ENCODE assay signal across 17 cellular contexts in the genomic region with DNA sequence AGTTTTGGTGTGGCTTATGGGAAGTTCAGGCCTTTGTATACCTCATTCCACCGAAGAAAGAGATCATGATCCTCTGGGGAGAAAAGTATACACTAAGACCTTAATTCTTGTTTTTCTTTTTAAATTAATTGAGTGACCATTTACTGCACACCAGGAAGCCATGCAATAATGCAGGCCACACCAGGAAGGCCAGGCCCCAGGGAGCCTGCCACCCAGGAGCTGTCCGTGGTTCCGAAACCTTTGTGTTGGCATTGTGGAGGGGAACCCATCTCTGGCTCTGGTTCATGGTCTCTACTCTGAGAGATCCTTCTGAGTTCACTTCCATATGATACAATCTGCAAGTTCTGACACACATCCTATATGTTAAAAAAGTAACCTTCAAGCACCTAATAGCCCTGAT.
DNase-seq lines count a peak whose midpoint lies in the region; ATAC-seq, FAIRE-seq and TF ChIP-seq lines count a peak whose summit lies in the region.
"Had no signal": no experiment of that assay in that cellular context is flagged by ENCODE, and none has a peak within 500 bp of the region (broad histone marks: within the 10 kb centered on the region; RNA-seq: fewer than 3 reads in every experiment).

No MANE protein-coding gene starts in this region.

- no peaks in the 10 kb centered on the region for H3K4me1 ChIP-seq in A549
- H3K4me1 ChIP-seq in SJSA1 (replicated peaks): no peaks in the 10 kb centered on the region
- H3K4me1 ChIP-seq: BLaER1 treated with 17β-estradiol and CSF1 and Interleukin-3, amounts not matched to agents 10 nM and 100 nM; foreskin keratinocyte had no signal

- no peaks in the 10 kb centered on the region for H3K36me3 ChIP-seq in SJSA1
- H3K36me3 ChIP-seq: BLaER1 treated with 17β-estradiol and CSF1 and Interleukin-3, amounts not matched to agents 10 nM and 100 nM; tibial nerve had no signal

- no peak overlapping the region for H3K4me3 Mint-ChIP-seq in type B pancreatic cell
- H3K4me3 Mint-ChIP-seq: activated CD8-positive, alpha-beta memory T cell treated with anti-CD3 and anti-CD28 coated beads, Interleukin-2, amount 10 ng/mL, durations not matched to agents 7 days and 5 days; IgD-negative memory B cell had no signal

- CTCF ChIA-PET in A549 (lab: Yijun Ruan, JAX): no interaction called here

- no peak overlapping the region for H3K27ac Mint-ChIP-seq in type B pancreatic cell
- H3K27ac Mint-ChIP-seq: activated CD8-positive, alpha-beta memory T cell treated with anti-CD3 and anti-CD28 coated beads, Interleukin-2, amount 10 ng/mL, durations not matched to agents 7 days and 5 days; IgD-negative memory B cell had no signal

- no peak for TF ChIP-seq POLR2A in A549 (IDR thresholded peaks at IDR 0.05; ENCODE audit: low read length)

- no peak for TF ChIP-seq RAD21 in A549 (conservative IDR thresholded peaks at IDR 0.05 in 1 of 2, IDR thresholded peaks at IDR 0.05 in 1 of 2)

- peaks cover 9% of the 10 kb centered on the region; the same call in 1 of the 2 replicates for H3K27me3 ChIP-seq in SJSA1 (replicated peaks)
- H3K27me3 ChIP-seq: BLaER1 treated with 17β-estradiol and CSF1 and Interleukin-3, amounts not matched to agents 10 nM and 100 nM; tibial nerve had no signal

- no peaks in the 10 kb centered on the region for H3K9me3 Mint-ChIP-seq in type B pancreatic cell

- no peak for DNase-seq in A549 (ENCODE audit: low read depth in 1 of 2, low spot score in 1 of 2)
- DNase-seq in H4 (ENCODE audit: low spot score): peak; percentile 13
- DNase-seq in SJSA1 (ENCODE audit: low read depth in 1 of 2, low spot score in 2 of 2): peak; percentile 11 to 51
- DNase-seq in fibroblast of the aortic adventitia (ENCODE audit: low read depth): peak; percentile 32
- DNase-seq in mesenteric fat pad (ENCODE audit: low spot score): no peak
- DNase-seq in type B pancreatic cell (ENCODE audit: extremely low spot score, unreplicated experiment): no peak
- DNase-seq in dedifferentiated amniotic fluid mesenchymal stem cell (ENCODE audit: extremely low spot score): no peak
- DNase-seq in middle frontal gyrus (ENCODE audit: extremely low spot score, low spot score): no peak
- DNase-seq: activated CD8-positive, alpha-beta memory T cell treated with anti-CD3 and anti-CD28 coated beads, Interleukin-2, amount 10 ng/mL, durations not matched to agents 7 days and 5 days; foreskin keratinocyte; NCI-H524; T-helper 1 cell had no signal

- no peak overlapping the region for H3K4me2 ChIP-seq in A549
- H3K4me2 ChIP-seq: BLaER1 treated with 17β-estradiol and CSF1 and Interleukin-3, amounts not matched to agents 10 nM and 100 nM had no signal

- H3K4me3 ChIP-seq in A549: no peak overlapping the region
- no peak overlapping the region for H3K4me3 ChIP-seq in SJSA1
- no peak overlapping the region for H3K4me3 ChIP-seq in fibroblast of the aortic adventitia (ENCODE audit: low read depth, low read length)
- H3K4me3 ChIP-seq: BLaER1 treated with 17β-estradiol and CSF1 and Interleukin-3, amounts not matched to agents 10 nM and 100 nM; lung; tibial nerve had no signal

- no peak for TF ChIP-seq EP300 in A549 (IDR thresholded peaks at IDR 0.05)

- TF ChIP-seq CTCF in A549 (IDR thresholded peaks at IDR 0.05) (no peak), fibroblast of the aortic adventitia (IDR thresholded peaks at IDR 0.05; ENCODE audit: insufficient read depth, low read length) (no peak), type B pancreatic cell (conservative IDR thresholded peaks at IDR 0.05) (no peak)

- no peaks in the 10 kb centered on the region for H3K9me3 ChIP-seq in A549
- H3K9me3 ChIP-seq in SJSA1 (replicated peaks): no peaks in the 10 kb centered on the region
- H3K9me3 ChIP-seq: BLaER1 treated with 17β-estradiol and CSF1 and Interleukin-3, amounts not matched to agents 10 nM and 100 nM; tibial nerve had no signal

- H3K27ac ChIP-seq in A549: no peak overlapping the region
- H3K27ac ChIP-seq in SJSA1: no peak overlapping the region
- H3K27ac ChIP-seq: BLaER1 treated with 17β-estradiol and CSF1 and Interleukin-3, amounts not matched to agents 10 nM and 100 nM; foreskin keratinocyte; tibial nerve had no signal

- ATAC-seq in A549: no peak
- ATAC-seq: activated CD8-positive, alpha-beta memory T cell treated with anti-CD3 and anti-CD28 coated beads, Interleukin-2, amount 10 ng/mL, durations not matched to agents 7 days and 5 days; foreskin keratinocyte; right cardiac atrium had no signal

- H3K36me3 Mint-ChIP-seq in type B pancreatic cell: no peaks in the 10 kb centered on the region
- H3K36me3 Mint-ChIP-seq: activated CD8-positive, alpha-beta memory T cell treated with anti-CD3 and anti-CD28 coated beads, Interleukin-2, amount 10 ng/mL, durations not matched to agents 7 days and 5 days had no signal

- FAIRE-seq in A549 (lab: Jason Lieb, UNC): no peak

- 91% methylated on average over 2 of the region's 3 CpGs for WGBS in A549 (ENCODE audit: missing lambda C conversion rate)

- peaks cover 52% of the 10 kb centered on the region for H3K27me3 Mint-ChIP-seq in type B pancreatic cell

- POLR2A ChIA-PET in A549 (lab: Yijun Ruan, JAX): no interaction called here

- H3K4me1 Mint-ChIP-seq in type B pancreatic cell (ENCODE audit: unreplicated experiment): peaks cover 15% of the 10 kb centered on the region
- H3K4me1 Mint-ChIP-seq: activated CD8-positive, alpha-beta memory T cell treated with anti-CD3 and anti-CD28 coated beads, Interleukin-2, amount 10 ng/mL, durations not matched to agents 7 days and 5 days had no signal

TF ChIP-seq in A549, 52 proteins besides CTCF, POLR2A, EP300 and RAD21:
- TF ChIP-seq CEBPB (IDR thresholded peaks at IDR 0.05) (no peak), HEYL (CRISPR knock-in tag; IDR thresholded peaks at IDR 0.05) (no peak), EHMT2 (IDR thresholded peaks at IDR 0.05; ENCODE audit: low read depth) (0 out of 2 replicates have a peak, but pooled peaks have one; percentile 28), POLR2AphosphoS2 (conservative IDR thresholded peaks at IDR 0.05; ENCODE audit: low read length) (no peak), HOXA7 (CRISPR knock-in tag; IDR thresholded peaks at IDR 0.05) (no peak), GATA3 (IDR thresholded peaks at IDR 0.05; ENCODE audit: borderline replicate concordance) (no peak), FOXS1 (CRISPR knock-in tag; IDR thresholded peaks at IDR 0.05) (no peak), RNF2 (IDR thresholded peaks at IDR 0.05; ENCODE audit: borderline replicate concordance, low read depth) (no peak), ZSCAN20 (CRISPR knock-in tag; IDR thresholded peaks at IDR 0.05) (no peak), RFX5 (IDR thresholded peaks at IDR 0.05) (no peak), ZFP36 (IDR thresholded peaks at IDR 0.05; ENCODE audit: borderline replicate concordance, partially characterized antibody) (no peak), REST (IDR thresholded peaks at IDR 0.05) (peak; percentile 86)

Comparison
In these comparisons a context has a peak if more than half of its experiments do, and no peak if none do; other contexts are left out.
1. DNase-seq: peak in H4 (single experiment), SJSA1 (2 of 2) and fibroblast of the aortic adventitia (single experiment); none in A549 (0 of 2), mesenteric fat pad (single experiment), type B pancreatic cell (single experiment), dedifferentiated amniotic fluid mesenchymal stem cell (single experiment) and middle frontal gyrus (single experiment).